Comparison of ENCODE assay signal across 13 cellular contexts in genomic region chr6:156729248-156729647, GRCh38. TPM values are rescaled to one million over a fixed set of nuclear protein-coding genes. Genes with fewer than 3 reads are reported as not detected.
DNase-seq lines count a peak whose midpoint lies in the region; ATAC-seq and TF ChIP-seq lines count a peak whose summit lies in the region.
"Had no signal": no experiment of that assay in that cellular context is flagged by ENCODE, and none has a peak within 500 bp of the region (broad histone marks: within the 10 kb centered on the region; RNA-seq: fewer than 3 reads in every experiment).

No MANE protein-coding gene starts in this region.

- TF ChIP-seq CTCF in activated B cell treated with CpG ODN at 0.5 μM for 24 hours (IDR thresholded peaks at IDR 0.05) (no peak), neural progenitor cell (IDR thresholded peaks at IDR 0.05) (no peak), mesothelial cell of epicardium (IDR thresholded peaks at IDR 0.05; ENCODE audit: unreplicated experiment) (no peak)

- DNase-seq in activated B cell treated with CpG ODN at 0.5 μM for 24 hours (no peak), neural progenitor cell (ENCODE audit: low spot score) (no peak), mesothelial cell of epicardium (ENCODE audit: low spot score in 2 of 2, unreplicated experiment in 2 of 2) (no peak), NCI-H1417 treated with DMSO at 0.1 percent for 48 hours (lab: John Stamatoyannopoulos, UW) (no peak)
- no peak for DNase-seq in activated T-cell treated with anti-CD3 and anti-CD28 coated beads, Interleukin-2, amount 50 U/mL, for 4 hours
- DNase-seq: activated CD8-positive, alpha-beta T cell treated with anti-CD3 and anti-CD28 coated beads for 36 hours; cerebellar nuclear complex; immature natural killer cell; NCI-H1105 treated with DMSO at 0.1 percent for 48 hours; psoas muscle had no signal

- no peaks in the 10 kb centered on the region for H3K27me3 Mint-ChIP-seq in activated B cell treated with CpG ODN at 0.5 μM for 24 hours
- H3K27me3 Mint-ChIP-seq in neural progenitor cell (ENCODE audit: insufficient read depth, low read depth), result no peaks in the 10 kb centered on the region
- H3K27me3 Mint-ChIP-seq in mesothelial cell of epicardium (ENCODE audit: low read depth), result peaks cover 9% of the 10 kb centered on the region
- no peaks in the 10 kb centered on the region for H3K27me3 Mint-ChIP-seq in activated T-cell treated with anti-CD3 and anti-CD28 coated beads, Interleukin-2, amount 50 U/mL, for 4 hours (ENCODE audit: low read depth)
- H3K27me3 Mint-ChIP-seq: activated CD8-positive, alpha-beta T cell treated with anti-CD3 and anti-CD28 coated beads for 36 hours had no signal

- H3K79me2 ChIP-seq in neural progenitor cell (ENCODE audit: low read depth), result no peaks in the 10 kb centered on the region

- H3K27ac ChIP-seq in neural progenitor cell, result no peak overlapping the region
- H3K27ac ChIP-seq: psoas muscle had no signal

- H3K27ac Mint-ChIP-seq in activated B cell treated with CpG ODN at 0.5 μM for 24 hours (no peak overlapping the region), neural progenitor cell (peak overlapping the region; percentile 54), mesothelial cell of epicardium (no peak overlapping the region)
- H3K27ac Mint-ChIP-seq: activated CD8-positive, alpha-beta T cell treated with anti-CD3 and anti-CD28 coated beads for 36 hours; immature natural killer cell had no signal

- no peak overlapping the region for H3K9ac ChIP-seq in neural progenitor cell

- H2AFZ ChIP-seq in neural progenitor cell (replicated peaks), result no peak overlapping the region

- peak; percentile 62 for ATAC-seq in GM19035 (IDR thresholded peaks at IDR 0.05; ENCODE audit: unreplicated experiment)
- peak; percentile 80 for ATAC-seq in HG03442 (IDR thresholded peaks at IDR 0.05; ENCODE audit: unreplicated experiment)
- peak; percentile 84 for ATAC-seq in activated B cell treated with CpG ODN at 0.5 μM for 24 hours (ENCODE audit: low read depth)
- ATAC-seq in activated T-cell treated with anti-CD3 and anti-CD28 coated beads, Interleukin-2, amount 50 U/mL, for 4 hours, result no peak
- no peak for ATAC-seq in GM19467 (IDR thresholded peaks at IDR 0.05; ENCODE audit: unreplicated experiment)
- ATAC-seq: activated CD8-positive, alpha-beta T cell treated with anti-CD3 and anti-CD28 coated beads for 36 hours; psoas muscle had no signal

- no peak overlapping the region for H3K4me3 Mint-ChIP-seq in activated B cell treated with CpG ODN at 0.5 μM for 24 hours
- H3K4me3 Mint-ChIP-seq in neural progenitor cell, result no peak overlapping the region
- H3K4me3 Mint-ChIP-seq in mesothelial cell of epicardium, result no peak overlapping the region
- no peak overlapping the region for H3K4me3 Mint-ChIP-seq in activated T-cell treated with anti-CD3 and anti-CD28 coated beads, Interleukin-2, amount 50 U/mL, for 4 hours
- H3K4me3 Mint-ChIP-seq: activated CD8-positive, alpha-beta T cell treated with anti-CD3 and anti-CD28 coated beads for 36 hours; immature natural killer cell had no signal

- H3K4me1 ChIP-seq in neural progenitor cell, result peaks cover 15% of the 10 kb centered on the region
- H3K4me1 ChIP-seq: psoas muscle had no signal

- no peak overlapping the region for H3K4me2 ChIP-seq in neural progenitor cell

- no peak overlapping the region for H3K4me3 ChIP-seq in neural progenitor cell
- H3K4me3 ChIP-seq: psoas muscle had no signal

- H3K4me1 Mint-ChIP-seq in activated B cell treated with CpG ODN at 0.5 μM for 24 hours, result peaks cover 32% of the 10 kb centered on the region
- peaks cover 7% of the 10 kb centered on the region for H3K4me1 Mint-ChIP-seq in neural progenitor cell
- peaks cover 3% of the 10 kb centered on the region for H3K4me1 Mint-ChIP-seq in mesothelial cell of epicardium
- H3K4me1 Mint-ChIP-seq in activated T-cell treated with anti-CD3 and anti-CD28 coated beads, Interleukin-2, amount 50 U/mL, for 4 hours (ENCODE audit: low read depth), result no peaks in the 10 kb centered on the region
- H3K4me1 Mint-ChIP-seq: immature natural killer cell had no signal

- H4K20me1 ChIP-seq in neural progenitor cell (ENCODE audit: low read depth), result no peaks in the 10 kb centered on the region

- no peaks in the 10 kb centered on the region for H3K9me3 ChIP-seq in neural progenitor cell (ENCODE audit: low read depth)
- H3K9me3 ChIP-seq: psoas muscle had no signal

- H3K9me3 Mint-ChIP-seq in activated B cell treated with CpG ODN at 0.5 μM for 24 hours, result no peaks in the 10 kb centered on the region
- no peaks in the 10 kb centered on the region for H3K9me3 Mint-ChIP-seq in neural progenitor cell
- no peaks in the 10 kb centered on the region for H3K9me3 Mint-ChIP-seq in mesothelial cell of epicardium
- H3K9me3 Mint-ChIP-seq in activated T-cell treated with anti-CD3 and anti-CD28 coated beads, Interleukin-2, amount 50 U/mL, for 4 hours, result no peaks in the 10 kb centered on the region
- H3K9me3 Mint-ChIP-seq: activated CD8-positive, alpha-beta T cell treated with anti-CD3 and anti-CD28 coated beads for 36 hours; immature natural killer cell had no signal

- intact Hi-C loops in activated B cell treated with CpG ODN at 0.5 μM for 24 hours (cut with micrococcal nuclease), result loop anchor here (1.0 kb wide), 1 partner anchor 9 kb away; no protein-coding TSS in a partner anchor

- POLR2A ChIA-PET in activated B cell treated with CpG ODN at 0.5 μM for 24 hours (lab: Charles Lee), result interaction anchor here (1.0 to 1.2 kb wide), 4 partner anchors 9 to 292 kb away, joined by 3 to 7 read pairs (median 4); partner anchors contain the start of gene ARID1B

- H3K36me3 Mint-ChIP-seq in activated B cell treated with CpG ODN at 0.5 μM for 24 hours (ENCODE audit: low read depth) (no peaks in the 10 kb centered on the region), neural progenitor cell (no peaks in the 10 kb centered on the region), mesothelial cell of epicardium (no peaks in the 10 kb centered on the region)
- no peaks in the 10 kb centered on the region for H3K36me3 Mint-ChIP-seq in activated T-cell treated with anti-CD3 and anti-CD28 coated beads, Interleukin-2, amount 50 U/mL, for 4 hours (ENCODE audit: insufficient read depth)
- H3K36me3 Mint-ChIP-seq: immature natural killer cell had no signal

- H3F3A ChIP-seq in neural progenitor cell (ENCODE audit: low read depth), result no peaks in the 10 kb centered on the region

- H3K36me3 ChIP-seq in neural progenitor cell, result no peaks in the 10 kb centered on the region

- H3K27me3 ChIP-seq in neural progenitor cell, result no peaks in the 10 kb centered on the region

- CTCF ChIA-PET in activated B cell treated with CpG ODN at 0.5 μM for 24 hours (lab: Charles Lee), result interaction anchor here (1.0 kb wide), 1 partner anchor 51 kb away, joined by 3 read pairs; no protein-coding TSS in a partner anchor

RNA-seq across cellular contexts. Expression of gene ARID1B, which starts 47.9 kb away (rescaled TPM):
- total RNA-seq in activated B cell treated with CpG ODN at 0.5 μM for 24 hours (194 and 248 TPM in 2 replicates), neural progenitor cell (ENCODE audit: low replicate concordance) (52.8 and 62.1 TPM in 2 replicates), mesothelial cell of epicardium (137 to 155 TPM (median 143 TPM) in 3 replicates)
- total RNA-seq in activated T-cell treated with anti-CD3 and anti-CD28 coated beads, Interleukin-2, amount 50 U/mL, for 4 hours, result 10 to 100 TPM; 45.6 to 46.6 (median 46.0) TPM

Comparison
In these comparisons a context has a peak if more than half of its experiments do, and no peak if none do; other contexts are left out.
1. ATAC-seq: peak in GM19035 (single experiment), HG03442 (single experiment) and activated B cell treated with CpG ODN at 0.5 μM for 24 hours (single experiment); none in activated T-cell treated with anti-CD3 and anti-CD28 coated beads, Interleukin-2, amount 50 U/mL, for 4 hours (0 of 2) and GM19467 (single experiment).